8 cellular contexts compared by ENCODE assay signal in genomic region chr4:10105920-10106319, GRCh38. TPM values are rescaled to one million over a fixed set of nuclear protein-coding genes. Genes with fewer than 3 reads are reported as not detected.
DNase-seq lines count a peak whose midpoint lies in the region; ATAC-seq and TF ChIP-seq lines count a peak whose summit lies in the region.

No MANE protein-coding gene starts in this region.

- peaks cover 92% of the 10 kb centered on the region for H3K36me3 Mint-ChIP-seq in activated T-helper 2 cell treated with anti-CD3 and anti-CD28 coated beads, Interferon-gamma antibody, Interleukin-2, Interleukin-4, amounts not matched to agents 10 μg/mL and 5 μg/mL and 100 μg/mL, durations not matched to agents 14 hours and 24 hours and 36 hours (ENCODE audit: low read depth)

- RAD21 ChIA-PET in HCT116 (lab: Charles Lee; ENCODE audit: low non-redundant PET in 1 of 2, low total read pairs in 2 of 2, uncharacterized antibody in 2 of 2, unreplicated experiment in 2 of 2), result no interaction called here

- no peak for TF ChIP-seq RAD21 in HCT116 (IDR thresholded peaks at IDR 0.05; ENCODE audit: low read depth)

- peak overlapping the region; percentile 74 for H3K4me2 ChIP-seq in HCT116 (ENCODE audit: low read length)
- peak overlapping the region; percentile 78 for H3K4me2 ChIP-seq in smooth muscle cell

- no peaks in the 10 kb centered on the region for H3K9me3 Mint-ChIP-seq in activated T-helper 2 cell treated with anti-CD3 and anti-CD28 coated beads, Interferon-gamma antibody, Interleukin-2, Interleukin-4, amounts not matched to agents 10 μg/mL and 5 μg/mL and 100 μg/mL, durations not matched to agents 14 hours and 24 hours and 36 hours

- no TSS peak for BruUV-seq in HCT116 (replicated peaks; lab: Mats Ljungman, UMichigan)

- H4K20me1 ChIP-seq in HCT116 (ENCODE audit: insufficient read depth) (peaks cover 5% of the 10 kb centered on the region; the same call in 1 of the 2 replicates), smooth muscle cell (ENCODE audit: low read depth) (peaks cover 100% of the 10 kb centered on the region)

- ATAC-seq in HCT116 (no peak), foreskin keratinocyte (no peak), GM21723 (IDR thresholded peaks at IDR 0.05; ENCODE audit: unreplicated experiment) (no peak)

- H3F3A ChIP-seq in smooth muscle cell (ENCODE audit: low read depth), result peaks cover 35% of the 10 kb centered on the region

- DNase-seq in HCT116 (ENCODE audit: low read depth, low spot score), result no peak
- no peak for DNase-seq in activated T-helper 2 cell treated with anti-CD3 and anti-CD28 coated beads, Interferon-gamma antibody, Interleukin-2, Interleukin-4, amounts not matched to agents 10 μg/mL and 5 μg/mL and 100 μg/mL, durations not matched to agents 14 hours and 24 hours and 36 hours (ENCODE audit: low spot score)
- DNase-seq in foreskin keratinocyte, result no peak
- no peak for DNase-seq in smooth muscle cell (lab: John Stamatoyannopoulos, UW; ENCODE audit: unreplicated experiment)
- no peak for DNase-seq in NCI-H226
- DNase-seq in HT-29 (ENCODE audit: low spot score), result no peak
- DNase-seq in islet precursor cell, result no peak

- no peaks in the 10 kb centered on the region for H3K9me2 ChIP-seq in HCT116 (ENCODE audit: insufficient read depth)

- H3K79me2 ChIP-seq in HCT116 (ENCODE audit: insufficient read depth, low read length), result peaks cover 100% of the 10 kb centered on the region
- H3K79me2 ChIP-seq in smooth muscle cell (ENCODE audit: low read depth), result peaks cover 94% of the 10 kb centered on the region

- peaks cover 94% of the 10 kb centered on the region for H3K4me1 Mint-ChIP-seq in activated T-helper 2 cell treated with anti-CD3 and anti-CD28 coated beads, Interferon-gamma antibody, Interleukin-2, Interleukin-4, amounts not matched to agents 10 μg/mL and 5 μg/mL and 100 μg/mL, durations not matched to agents 14 hours and 24 hours and 36 hours (ENCODE audit: low read depth)

- CTCF ChIA-PET in HCT116 (lab: Charles Lee), result no interaction called here

- H3K27me3 Mint-ChIP-seq in activated T-helper 2 cell treated with anti-CD3 and anti-CD28 coated beads, Interferon-gamma antibody, Interleukin-2, Interleukin-4, amounts not matched to agents 10 μg/mL and 5 μg/mL and 100 μg/mL, durations not matched to agents 14 hours and 24 hours and 36 hours (ENCODE audit: low read depth), result no peaks in the 10 kb centered on the region

- POLR2A ChIA-PET in HCT116 (lab: Charles Lee), result interaction anchor here (4.5 kb wide), 1 partner anchor 12 kb away, joined by 38 read pairs; the partner anchor contains the start of gene WDR1

- H3K9me3 ChIP-seq in HCT116 (ENCODE audit: control insufficient read depth in 1 of 2, insufficient read depth in 1 of 2, low read depth in 1 of 2, low read length in 2 of 2) (no peaks in the 10 kb centered on the region), smooth muscle cell (replicated peaks; ENCODE audit: low read depth) (no peaks in the 10 kb centered on the region)

- H3K27ac Mint-ChIP-seq in activated T-helper 2 cell treated with anti-CD3 and anti-CD28 coated beads, Interferon-gamma antibody, Interleukin-2, Interleukin-4, amounts not matched to agents 10 μg/mL and 5 μg/mL and 100 μg/mL, durations not matched to agents 14 hours and 24 hours and 36 hours, result peak overlapping the region; percentile 83

- H3K9ac ChIP-seq in HCT116 (ENCODE audit: low read length), result peak overlapping the region; percentile 40; the same call in 1 of the 2 replicates
- H3K9ac ChIP-seq in smooth muscle cell (ENCODE audit: low read depth), result peak overlapping the region; percentile 48

- H3K27ac ChIP-seq in HCT116 (ENCODE audit: low read depth, low read length), result peak overlapping the region; percentile 60
- peak overlapping the region; percentile 91 for H3K27ac ChIP-seq in foreskin keratinocyte
- H3K27ac ChIP-seq in smooth muscle cell (ENCODE audit: low read depth), result peak overlapping the region; percentile 89

- H3K27me3 ChIP-seq in HCT116 (ENCODE audit: insufficient read depth, low read length), result no peaks in the 10 kb centered on the region
- no peaks in the 10 kb centered on the region for H3K27me3 ChIP-seq in foreskin keratinocyte
- H3K27me3 ChIP-seq in smooth muscle cell (ENCODE audit: low read depth), result no peaks in the 10 kb centered on the region

- WGBS in smooth muscle cell (ENCODE audit: low lambda C conversion rate), result 93% methylated on average over 4 of the region's 4 CpGs

- intact Hi-C loops in HCT116 (cut with micrococcal nuclease), result no loop called here
- intact Hi-C loops in activated T-helper 2 cell treated with anti-CD3 and anti-CD28 coated beads, Interferon-gamma antibody, Interleukin-2, Interleukin-4, amounts not matched to agents 10 μg/mL and 5 μg/mL and 100 μg/mL, durations not matched to agents 14 hours and 24 hours and 36 hours (cut with micrococcal nuclease), result loop anchor here (1.0 kb wide), 2 partner anchors 10 kb away; partner anchors contain the start of gene WDR1

- no peak for TF ChIP-seq CTCF in HCT116 (IDR thresholded peaks at IDR 0.05 in 2 of 3, conservative IDR thresholded peaks at IDR 0.05 in 1 of 3; ENCODE audit: borderline replicate concordance in 1 of 3, insufficient read depth in 1 of 3, low read depth in 2 of 3, low read length in 2 of 3)
- no peak for TF ChIP-seq CTCF in foreskin keratinocyte (conservative IDR thresholded peaks at IDR 0.05)
- no peak for TF ChIP-seq CTCF in smooth muscle cell (IDR thresholded peaks at IDR 0.05; ENCODE audit: borderline replicate concordance, insufficient read depth, poor library complexity, severe bottlenecking)

- no peak overlapping the region; a peak in 1 of 4 replicates for H3K4me3 ChIP-seq in HCT116 (replicated peaks in 1 of 2; ENCODE audit: low read depth in 1 of 2, low read length in 2 of 2)
- no peak overlapping the region for H3K4me3 ChIP-seq in smooth muscle cell

- H3K4me3 Mint-ChIP-seq in activated T-helper 2 cell treated with anti-CD3 and anti-CD28 coated beads, Interferon-gamma antibody, Interleukin-2, Interleukin-4, amounts not matched to agents 10 μg/mL and 5 μg/mL and 100 μg/mL, durations not matched to agents 14 hours and 24 hours and 36 hours (ENCODE audit: low read depth), result peak overlapping the region; percentile 67

- peaks cover 13 to 69% of the 10 kb centered on the region in 2 experiments for H3K4me1 ChIP-seq in HCT116 (ENCODE audit: control insufficient read depth in 1 of 2, insufficient read depth in 2 of 2, low read length in 2 of 2)
- peaks cover 55% of the 10 kb centered on the region for H3K4me1 ChIP-seq in foreskin keratinocyte
- H3K4me1 ChIP-seq in smooth muscle cell (ENCODE audit: low read depth), result peaks cover 58% of the 10 kb centered on the region

- H2AFZ ChIP-seq in HCT116 (ENCODE audit: low read depth, low read length, poor library complexity, severe bottlenecking), result no peak overlapping the region
- no peak overlapping the region for H2AFZ ChIP-seq in smooth muscle cell (ENCODE audit: low read depth)

- no peak for TF ChIP-seq POLR2A in HCT116 (IDR thresholded peaks at IDR 0.05; ENCODE audit: borderline replicate concordance, extremely low read depth, insufficient read depth, insufficient read length)

- H3K36me3 ChIP-seq in HCT116 (ENCODE audit: control insufficient read depth in 1 of 2, insufficient read depth in 2 of 2, low read length in 2 of 2) (peaks cover 21 to 34% of the 10 kb centered on the region in 2 experiments), smooth muscle cell (ENCODE audit: low read depth) (no peaks in the 10 kb centered on the region)

TF ChIP-seq in HCT116, 20 proteins besides CTCF, POLR2A, EP300 and RAD21:
- no peak for TF ChIP-seq ZNF274 (IDR thresholded peaks at IDR 0.05; ENCODE audit: low read depth, low read length)
- no peak for TF ChIP-seq SRF (IDR thresholded peaks at IDR 0.05; ENCODE audit: low read depth)
- TF ChIP-seq EZH2phosphoT487 (IDR thresholded peaks at IDR 0.05; ENCODE audit: borderline replicate concordance), result no peak
- no peak for TF ChIP-seq MAX (IDR thresholded peaks at IDR 0.05)

RNA-seq across cellular contexts. Expression of gene WDR1, which starts 10.7 kb away (rescaled TPM):
- 223 TPM for total RNA-seq in HCT116 (2021; ENCODE audit: unreplicated experiment)
- polyA plus RNA-seq in HCT116 (2012), result 207 and 243 TPM in 2 replicates
- 387 and 398 TPM in 2 replicates for total RNA-seq in activated T-helper 2 cell treated with anti-CD3 and anti-CD28 coated beads, Interferon-gamma antibody, Interleukin-2, Interleukin-4, amounts not matched to agents 10 μg/mL and 5 μg/mL and 100 μg/mL, durations not matched to agents 14 hours and 24 hours and 36 hours
- total RNA-seq in foreskin keratinocyte, result 383 and 394 TPM in 2 replicates
- polyA plus RNA-seq in foreskin keratinocyte, result 293 and 310 TPM in 2 replicates
- 224 and 259 TPM in 2 replicates for total RNA-seq in smooth muscle cell
- 273 and 283 TPM in 2 replicates for polyA plus RNA-seq in smooth muscle cell
- 306 and 310 TPM in 2 replicates for total RNA-seq in HT-29 (2014; rRNA removed; shearing (Covaris generic))
